ENCODE assay signal across 14 cellular contexts in the genomic region with DNA sequence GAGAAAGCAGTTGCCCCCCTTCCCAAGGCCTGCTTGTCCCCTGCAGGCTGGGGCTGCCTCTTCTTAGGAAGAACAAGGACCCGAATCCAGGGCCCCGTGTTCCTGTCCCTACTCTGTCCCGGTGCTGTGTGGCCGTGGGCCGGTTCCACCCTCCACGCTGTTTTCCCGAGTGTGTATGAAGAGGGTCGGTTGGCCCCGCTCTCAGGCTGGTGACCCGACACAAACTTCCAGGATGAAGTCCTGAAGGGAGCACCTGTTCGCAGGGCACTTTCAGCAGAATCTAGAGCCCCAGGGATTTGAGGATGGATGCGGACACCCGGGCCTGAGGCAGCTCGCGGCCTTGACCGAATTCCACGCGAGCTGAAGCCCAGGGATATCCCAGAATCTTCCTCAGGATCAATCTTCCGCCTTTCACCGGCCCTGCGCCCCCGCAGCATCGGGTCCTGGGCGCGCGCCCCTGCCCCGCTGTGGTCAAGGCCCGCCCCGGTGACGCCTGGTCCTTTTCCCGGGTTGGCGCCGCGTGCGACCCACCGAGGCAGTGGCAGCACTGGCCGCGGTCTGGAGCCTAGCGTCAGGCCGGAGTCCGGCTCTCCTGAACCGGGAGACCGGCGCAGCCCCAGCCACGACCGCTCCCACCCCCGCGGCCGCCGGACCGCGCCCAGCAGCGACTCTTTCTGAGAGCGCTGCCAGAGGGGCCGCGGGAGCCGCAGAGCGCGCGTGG. TPM values are rescaled to one million over a fixed set of nuclear protein-coding genes. Genes with fewer than 3 reads are reported as not detected.
DNase-seq lines count a peak whose midpoint lies in the region; ATAC-seq and TF ChIP-seq lines count a peak whose summit lies in the region.
"Had no signal": no experiment of that assay in that cellular context is flagged by ENCODE, and none has a peak within 500 bp of the region (broad histone marks: within the 10 kb centered on the region; RNA-seq: fewer than 3 reads in every experiment).

No MANE protein-coding gene starts in this region.

- intact Hi-C loops in Right ventricle myocardium inferior (cut with DNase I) (no loop called here), cardiac septum (cut with DNase I) (no loop called here), heart left ventricle (cut with DNase I) (no loop called here), vagina (cut with DNase I) (no loop called here), mucosa of descending colon (cut with DNase I, micrococcal nuclease) (no loop called here)

- H3K4me3 ChIP-seq in heart left ventricle (peak overlapping the region in 10 of 12 donors; percentile 27 to 64 (median 55)), vagina (peak overlapping the region; percentile 42 to 47), mucosa of descending colon (no peak overlapping the region)

- no peaks in the 10 kb centered on the region for H3K9me3 Mint-ChIP-seq in neural crest cell
- H3K9me3 Mint-ChIP-seq: activated CD4-positive, alpha-beta memory T cell treated with anti-CD3 and anti-CD28 coated beads, Interleukin-2, amount 10 ng/mL, durations not matched to agents 7 days and 5 days; activated naive CD4-positive, alpha-beta T cell treated with anti-CD3 and anti-CD28 coated beads for 36 hours; IgD-negative memory B cell had no signal

- 7 to 22% (median 13%) methylated on average over 20 to 60 of the region's 60 CpGs for WGBS in heart left ventricle, 4 donors

- DNase-seq in Right ventricle myocardium inferior (ENCODE audit: missing footprints) (no peak), cardiac septum (ENCODE audit: low spot score) (no peak), heart left ventricle (no peak), neural crest cell (ENCODE audit: low read depth, low spot score) (peak; percentile 17), vagina (ENCODE audit: extremely low spot score in 2 of 2) (no peak), NCI-H345 treated with DMSO at 0.1 percent for 48 hours (lab: John Stamatoyannopoulos, UW; ENCODE audit: unreplicated experiment) (no peak), mucosa of descending colon (no peak)
- DNase-seq: activated CD4-positive, alpha-beta memory T cell treated with anti-CD3 and anti-CD28 coated beads, Interleukin-2, amount 10 ng/mL, durations not matched to agents 7 days and 5 days; activated naive CD4-positive, alpha-beta T cell treated with anti-CD3 and anti-CD28 coated beads for 36 hours; T-helper 1 cell had no signal

- H3K4me1 Mint-ChIP-seq in neural crest cell = peaks cover 7% of the 10 kb centered on the region
- H3K4me1 Mint-ChIP-seq: activated CD4-positive, alpha-beta memory T cell treated with anti-CD3 and anti-CD28 coated beads, Interleukin-2, amount 10 ng/mL, durations not matched to agents 7 days and 5 days; IgD-negative memory B cell had no signal

- peaks cover 23 to 75% (median 49%) of the 10 kb centered on the region in 9 donors for H3K27me3 ChIP-seq in heart left ventricle
- no peaks in the 10 kb centered on the region for H3K27me3 ChIP-seq in vagina

- no peak overlapping the region for H3K27ac Mint-ChIP-seq in neural crest cell (ENCODE audit: unreplicated experiment)
- H3K27ac Mint-ChIP-seq: activated CD4-positive, alpha-beta memory T cell treated with anti-CD3 and anti-CD28 coated beads, Interleukin-2, amount 10 ng/mL, durations not matched to agents 7 days and 5 days; activated naive CD4-positive, alpha-beta T cell treated with anti-CD3 and anti-CD28 coated beads for 36 hours; IgD-negative memory B cell had no signal

- peak overlapping the region; percentile 51 for H3K4me3 Mint-ChIP-seq in neural crest cell
- H3K4me3 Mint-ChIP-seq: activated CD4-positive, alpha-beta memory T cell treated with anti-CD3 and anti-CD28 coated beads, Interleukin-2, amount 10 ng/mL, durations not matched to agents 7 days and 5 days; activated naive CD4-positive, alpha-beta T cell treated with anti-CD3 and anti-CD28 coated beads for 36 hours had no signal

- no peaks in the 10 kb centered on the region for H3K36me3 Mint-ChIP-seq in neural crest cell (ENCODE audit: low read depth)
- H3K36me3 Mint-ChIP-seq: IgD-negative memory B cell had no signal

- no peaks in the 10 kb centered on the region for H3K36me3 ChIP-seq in heart left ventricle
- no peaks in the 10 kb centered on the region for H3K36me3 ChIP-seq in vagina
- no peaks in the 10 kb centered on the region for H3K36me3 ChIP-seq in mucosa of descending colon (ENCODE audit: low read depth)

- H3K4me1 ChIP-seq in heart left ventricle (peaks cover 2 to 24% (median 14%) of the 10 kb centered on the region in 12 donors), vagina (peaks cover 17% of the 10 kb centered on the region), mucosa of descending colon (ENCODE audit: low read depth) (peaks cover 10% of the 10 kb centered on the region)

- H3K9me3 ChIP-seq in heart left ventricle (no peaks in the 10 kb centered on the region), vagina (no peaks in the 10 kb centered on the region), mucosa of descending colon (no peaks in the 10 kb centered on the region)

- no peak for TF ChIP-seq CTCF in heart left ventricle (IDR thresholded peaks at IDR 0.05)
- TF ChIP-seq CTCF in neural crest cell (conservative IDR thresholded peaks at IDR 0.05) = no peak
- TF ChIP-seq CTCF in vagina (IDR thresholded peaks at IDR 0.05) = no peak
- no peak for TF ChIP-seq CTCF in mucosa of descending colon (IDR thresholded peaks at IDR 0.05)

- peak; percentile 10 for ATAC-seq in Right ventricle myocardium inferior
- ATAC-seq in heart left ventricle = peak in 2 of 4 donors; percentile 9 to 42
- ATAC-seq in mucosa of descending colon = no peak
- no peak for ATAC-seq in activated CD4-positive, CD25-positive, alpha-beta regulatory T cell treated with anti-CD3 and anti-CD28 coated beads, Interleukin-2, amount 50 U/mL, for 24 hours
- ATAC-seq: HCT116 had no signal

- TF ChIP-seq POLR2A in heart left ventricle (IDR thresholded peaks at IDR 0.05) = no peak
- no peak for TF ChIP-seq POLR2A in vagina (IDR thresholded peaks at IDR 0.05)

- H3K27ac ChIP-seq in heart left ventricle (no peak overlapping the region), vagina (no peak overlapping the region)

- peaks cover 91% of the 10 kb centered on the region for H3K27me3 Mint-ChIP-seq in neural crest cell (ENCODE audit: low read depth)

RNA-seq across cellular contexts. Expression of a gene that starts 0.5 kb away (rescaled TPM):
- 0.27 TPM for total RNA-seq in Right ventricle myocardium inferior
- 0.27 TPM for total RNA-seq in cardiac septum
- under 1 TPM in 6 of 9 donors, not detected in 3; 0.12 to 0.88 (median 0.27) TPM for total RNA-seq in heart left ventricle
- under 1 TPM; 0.10 to 0.15 TPM for polyA plus RNA-seq in heart left ventricle
- total RNA-seq in neural crest cell = 0.52 and 0.96 TPM in 2 replicates
- total RNA-seq in vagina = 3.2 TPM
- total RNA-seq in mucosa of descending colon = under 1 TPM in 1 of 3 donors, not detected in 2; 0.31 TPM
- total RNA-seq: activated CD4-positive, alpha-beta memory T cell treated with anti-CD3 and anti-CD28 coated beads, Interleukin-2, amount 10 ng/mL, durations not matched to agents 7 days and 5 days; activated naive CD4-positive, alpha-beta T cell treated with anti-CD3 and anti-CD28 coated beads for 36 hours; liver had no signal
- polyA plus RNA-seq: IgD-negative memory B cell had no signal
